Comparison of ENCODE assay signal across 11 cellular contexts in the genomic region with DNA sequence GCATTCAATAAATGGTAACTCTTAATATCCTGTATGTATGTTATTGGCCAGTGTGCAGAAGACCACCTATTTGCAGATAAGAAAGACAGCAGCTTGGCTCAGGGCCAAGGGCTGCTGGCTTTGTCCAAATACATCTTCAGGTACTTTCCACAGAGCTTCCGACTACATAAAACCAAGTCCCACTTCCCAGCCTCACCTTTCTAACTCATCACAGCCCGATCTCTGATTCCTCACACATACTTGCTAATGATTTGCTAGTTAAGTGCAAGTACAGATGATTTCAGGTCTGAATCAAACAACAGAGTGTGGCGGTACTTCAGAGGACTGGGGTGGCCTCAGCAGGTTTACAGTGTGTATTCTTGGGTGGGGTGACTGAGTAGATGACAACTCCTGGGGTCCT.
DNase-seq lines count a peak whose midpoint lies in the region; ATAC-seq and TF ChIP-seq lines count a peak whose summit lies in the region.
"Had no signal": no experiment of that assay in that cellular context is flagged by ENCODE, and none has a peak within 500 bp of the region (broad histone marks: within the 10 kb centered on the region; RNA-seq: fewer than 3 reads in every experiment).

No MANE protein-coding gene starts in this region.

- peaks cover 22 to 46% of the 10 kb centered on the region in 2 donors for H3K4me1 ChIP-seq in gastrocnemius medialis
- H3K4me1 ChIP-seq in naive thymus-derived CD4-positive, alpha-beta T cell (ENCODE audit: control insufficient read depth in 2 of 2, insufficient read depth in 2 of 2, low read length in 2 of 2): no peaks in the 10 kb centered on the region

- H3K36me3 Mint-ChIP-seq in naive thymus-derived CD4-positive, alpha-beta T cell: peaks cover 0 to 10% (median 0%) of the 10 kb centered on the region in 5 donors
- H3K36me3 Mint-ChIP-seq: stimulated activated effector memory CD8-positive, alpha-beta T cell treated with anti-CD3 and anti-CD28 coated beads, Interleukin-12 subunit alpha, Interleukin-12 subunit beta, amount 100 ng/mL, for 72 hours had no signal

- peaks cover 0 to 2% (median 0%) of the 10 kb centered on the region in 7 donors for H3K4me1 Mint-ChIP-seq in naive thymus-derived CD4-positive, alpha-beta T cell

- peak overlapping the region; percentile 66 to 78 (median 68) for H3K27ac ChIP-seq in gastrocnemius medialis
- no peak overlapping the region for H3K27ac ChIP-seq in naive thymus-derived CD4-positive, alpha-beta T cell (ENCODE audit: low read depth, low read length)

- no peak for TF ChIP-seq CTCF in gastrocnemius medialis (IDR thresholded peaks at IDR 0.05 in 4 of 5, conservative IDR thresholded peaks at IDR 0.05 in 1 of 5)

- H3K36me3 ChIP-seq in gastrocnemius medialis: no peaks in the 10 kb centered on the region
- H3K36me3 ChIP-seq in naive thymus-derived CD4-positive, alpha-beta T cell (ENCODE audit: control insufficient read depth in 2 of 3, insufficient read depth in 3 of 3, low read length in 3 of 3): no peaks in the 10 kb centered on the region

- POLR2A ChIA-PET in naive thymus-derived CD4-positive, alpha-beta T cell (lab: Charles Lee): no interaction called here

- CTCF ChIA-PET in naive thymus-derived CD4-positive, alpha-beta T cell (lab: Charles Lee): no interaction called here

- ATAC-seq in GM18868 (IDR thresholded peaks at IDR 0.05; ENCODE audit: unreplicated experiment) (peak; percentile 71), HG03442 (IDR thresholded peaks at IDR 0.05; ENCODE audit: unreplicated experiment) (peak; percentile 20), gastrocnemius medialis (no peak)
- ATAC-seq in naive thymus-derived CD4-positive, alpha-beta T cell: no peak

- no peaks in the 10 kb centered on the region for H3K27me3 ChIP-seq in gastrocnemius medialis
- no peaks in the 10 kb centered on the region for H3K27me3 ChIP-seq in naive thymus-derived CD4-positive, alpha-beta T cell (ENCODE audit: control insufficient read depth in 2 of 2, insufficient read depth in 2 of 2, low read length in 2 of 2)

- no peak for TF ChIP-seq POLR2A in gastrocnemius medialis (IDR thresholded peaks at IDR 0.05)

- H3K27ac Mint-ChIP-seq in naive thymus-derived CD4-positive, alpha-beta T cell: no peak overlapping the region
- H3K27ac Mint-ChIP-seq: stimulated activated effector memory CD8-positive, alpha-beta T cell treated with anti-CD3 and anti-CD28 coated beads, Interleukin-12 subunit alpha, Interleukin-12 subunit beta, amount 100 ng/mL, for 72 hours had no signal

- intact Hi-C loops in gastrocnemius medialis (cut with DNase I; ENCODE audit: low total_unique reads): no loop called here
- intact Hi-C loops in naive thymus-derived CD4-positive, alpha-beta T cell (cut with micrococcal nuclease): no loop called here

- H3K9me3 Mint-ChIP-seq in naive thymus-derived CD4-positive, alpha-beta T cell: no peaks in the 10 kb centered on the region
- H3K9me3 Mint-ChIP-seq: stimulated activated effector memory CD8-positive, alpha-beta T cell treated with anti-CD3 and anti-CD28 coated beads, Interleukin-12 subunit alpha, Interleukin-12 subunit beta, amount 100 ng/mL, for 72 hours had no signal

- H3K27me3 Mint-ChIP-seq in naive thymus-derived CD4-positive, alpha-beta T cell: no peaks in the 10 kb centered on the region

- H3K4me3 ChIP-seq in gastrocnemius medialis: no peak overlapping the region
- H3K4me3 ChIP-seq in naive thymus-derived CD4-positive, alpha-beta T cell (ENCODE audit: low read length): no peak overlapping the region

- no peak overlapping the region for H3K4me3 Mint-ChIP-seq in naive thymus-derived CD4-positive, alpha-beta T cell
- H3K4me3 Mint-ChIP-seq: stimulated activated effector memory CD8-positive, alpha-beta T cell treated with anti-CD3 and anti-CD28 coated beads, Interleukin-12 subunit alpha, Interleukin-12 subunit beta, amount 100 ng/mL, for 72 hours had no signal

- H3K9me3 ChIP-seq in gastrocnemius medialis: no peaks in the 10 kb centered on the region
- H3K9me3 ChIP-seq in naive thymus-derived CD4-positive, alpha-beta T cell (ENCODE audit: control insufficient read depth in 2 of 3, low read length in 3 of 3): no peaks in the 10 kb centered on the region

- DNase-seq in ecto neural progenitor cell (ENCODE audit: low spot score) (peak; percentile 18), gastrocnemius medialis (no peak), KBM-7 (no peak), islet precursor cell (no peak), occipital lobe (lab: John Stamatoyannopoulos, UW) (no peak)
- DNase-seq in naive thymus-derived CD4-positive, alpha-beta T cell: no peak
- DNase-seq: effector CD4-positive, alpha-beta T cell; NCI-H526 treated with DMSO at 0.1 percent for 48 hours had no signal

- in situ Hi-C loops in gastrocnemius medialis (cut with MboI; ENCODE audit: low sequenced_read_pairs in 4 of 4): no loop called here
- in situ Hi-C loops in KBM-7 (cut with MboI; ENCODE audit: low pct_unique_long_range_greater_than_20kb, low sequenced_read_pairs): no loop called here

Comparison
In these comparisons a context has a peak if more than half of its experiments do, and no peak if none do; other contexts are left out.
1. ATAC-seq: peak in GM18868 (single experiment) and HG03442 (single experiment); none in gastrocnemius medialis (0 of 2) and naive thymus-derived CD4-positive, alpha-beta T cell (single experiment).